ENCODE assay signal across 7 cellular contexts in the genomic region with DNA sequence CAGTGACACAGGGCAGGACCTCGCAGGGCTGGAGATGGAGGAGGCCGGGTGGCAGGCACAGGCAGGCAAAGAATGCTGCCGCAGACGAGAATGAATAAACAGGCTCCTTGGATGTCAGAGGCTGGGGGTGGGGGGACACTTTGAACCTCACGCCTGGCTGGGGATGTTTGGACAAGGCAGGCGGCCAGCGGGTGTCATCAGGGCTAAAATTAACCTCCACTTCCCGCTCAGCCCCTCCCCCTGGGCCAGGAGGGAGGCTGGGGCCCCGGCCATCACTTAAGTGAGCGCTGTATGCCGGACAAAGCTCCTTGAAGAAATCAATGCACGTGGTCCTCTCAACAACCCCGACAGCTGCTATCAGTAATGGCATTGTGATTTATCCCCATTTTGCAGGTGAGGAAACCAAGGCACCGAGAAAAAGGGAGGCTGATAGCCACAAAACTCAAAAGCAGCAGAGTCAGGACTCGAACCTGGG. TPM values are rescaled to one million over a fixed set of nuclear protein-coding genes. Genes with fewer than 3 reads are reported as not detected.
DNase-seq lines count a peak whose midpoint lies in the region; ATAC-seq and TF ChIP-seq lines count a peak whose summit lies in the region.
"Had no signal": no experiment of that assay in that cellular context is flagged by ENCODE, and none has a peak within 500 bp of the region (broad histone marks: within the 10 kb centered on the region; RNA-seq: fewer than 3 reads in every experiment).

No MANE protein-coding gene starts in this region.

- H3K27me3 Mint-ChIP-seq in CD8-positive, alpha-beta memory T cell = peaks cover 4 to 41% of the 10 kb centered on the region in 2 donors

- no peaks in the 10 kb centered on the region for H3K9me3 Mint-ChIP-seq in CD8-positive, alpha-beta memory T cell

- TF ChIP-seq CTCF in fibroblast of pulmonary artery (IDR thresholded peaks at IDR 0.05; ENCODE audit: low read length, missing control alignments) = no peak

- no peak overlapping the region for H3K27ac Mint-ChIP-seq in CD8-positive, alpha-beta memory T cell

- intact Hi-C loops in sciatic nerve (cut with DNase I) = no loop called here

- no peak overlapping the region for H3K4me3 Mint-ChIP-seq in CD8-positive, alpha-beta memory T cell

- H3K9me3 ChIP-seq in CD8-positive, alpha-beta memory T cell (ENCODE audit: low read length) = no peaks in the 10 kb centered on the region

- no peaks in the 10 kb centered on the region for H3K4me1 Mint-ChIP-seq in CD8-positive, alpha-beta memory T cell

- H3K36me3 ChIP-seq in CD8-positive, alpha-beta memory T cell (ENCODE audit: insufficient read depth, low read length) = no peaks in the 10 kb centered on the region

- no peaks in the 10 kb centered on the region for H3K4me1 ChIP-seq in CD8-positive, alpha-beta memory T cell (ENCODE audit: insufficient read depth, low read length)

- no peak overlapping the region for H3K4me3 ChIP-seq in fibroblast of pulmonary artery (replicated peaks; ENCODE audit: low read depth, low read length)
- no peak overlapping the region for H3K4me3 ChIP-seq in CD8-positive, alpha-beta memory T cell (ENCODE audit: low read length)

- no peaks in the 10 kb centered on the region for H3K36me3 Mint-ChIP-seq in CD8-positive, alpha-beta memory T cell

- POLR2A ChIA-PET in CD8-positive, alpha-beta memory T cell (lab: Charles Lee) = no interaction called here

- H3K27me3 ChIP-seq in CD8-positive, alpha-beta memory T cell (ENCODE audit: insufficient read depth, low read length, poor library complexity, severe bottlenecking) = no peaks in the 10 kb centered on the region

- DNase-seq in NCI-H1417 (lab: John Stamatoyannopoulos, UW) (peak in 2 of 3 experiments; percentile 83 to 93), fibroblast of pulmonary artery (ENCODE audit: low read depth) (peak; percentile 60), sciatic nerve (ENCODE audit: low spot score) (no peak), HT-29 (ENCODE audit: low spot score) (no peak), NCI-H774 (lab: John Stamatoyannopoulos, UW) (no peak)
- DNase-seq in CD8-positive, alpha-beta memory T cell = no peak
- DNase-seq: activated T-cell treated with anti-CD3 and anti-CD28 coated beads, Interleukin-2, amount 50 U/mL, for 48 hours had no signal

- CTCF ChIA-PET in CD8-positive, alpha-beta memory T cell (lab: Charles Lee) = no interaction called here

- H3K27ac ChIP-seq in CD8-positive, alpha-beta memory T cell (ENCODE audit: low read depth, low read length) = no peak overlapping the region

- peak; percentile 20 for ATAC-seq in sciatic nerve

RNA-seq across cellular contexts. Expression of a gene that starts 10.3 kb away (rescaled TPM):
- total RNA-seq in sciatic nerve = 0.18 TPM
- total RNA-seq in HT-29 (2014; rRNA removed; shearing (Covaris generic)) = not detected in 2 replicates
- total RNA-seq in CD8-positive, alpha-beta memory T cell = not detected
- not detected for polyA plus RNA-seq in CD8-positive, alpha-beta memory T cell

RNA-seq across cellular contexts. Expression of a gene that starts 22.9 kb away (rescaled TPM):
- 134 TPM for total RNA-seq in sciatic nerve
- total RNA-seq in HT-29 (2014; rRNA removed; shearing (Covaris generic)) = 265 and 313 TPM in 2 replicates
- total RNA-seq in CD8-positive, alpha-beta memory T cell = 100 to 1,000 TPM; 216 to 232 TPM
- 399 TPM for polyA plus RNA-seq in CD8-positive, alpha-beta memory T cell

RNA-seq across cellular contexts. Expression of a gene that starts 24.0 kb away (rescaled TPM):
- 7.1 TPM for total RNA-seq in sciatic nerve
- 3.5 and 6.0 TPM in 2 replicates for total RNA-seq in HT-29 (2014; rRNA removed; shearing (Covaris generic))
- 1 to 10 TPM; 4.0 to 4.1 TPM for total RNA-seq in CD8-positive, alpha-beta memory T cell
- polyA plus RNA-seq in CD8-positive, alpha-beta memory T cell = 6.3 TPM

RNA-seq across cellular contexts. Expression of a gene that starts 29.4 kb away (rescaled TPM):
- not detected for total RNA-seq in sciatic nerve
- total RNA-seq in HT-29 (2014; rRNA removed; shearing (Covaris generic)) = 2.8 and 3.9 TPM in 2 replicates
- not detected for total RNA-seq in CD8-positive, alpha-beta memory T cell
- polyA plus RNA-seq in CD8-positive, alpha-beta memory T cell = not detected

RNA-seq across cellular contexts. Expression of a gene that starts 33.4 kb away (rescaled TPM):
- total RNA-seq in sciatic nerve = 80.2 TPM
- 13.9 and 20.1 TPM in 2 replicates for total RNA-seq in HT-29 (2014; rRNA removed; shearing (Covaris generic))
- 1 to 10 TPM; 5.3 to 7.3 TPM for total RNA-seq in CD8-positive, alpha-beta memory T cell
- 2.7 TPM for polyA plus RNA-seq in CD8-positive, alpha-beta memory T cell

Comparison
In these comparisons a context has a peak if more than half of its experiments do, and no peak if none do; other contexts are left out.
1. DNase-seq: peak in NCI-H1417 (2 of 3) and fibroblast of pulmonary artery (single experiment); none in sciatic nerve (single experiment), HT-29 (single experiment), CD8-positive, alpha-beta memory T cell (0 of 5) and NCI-H774 (single experiment).